8 cellular contexts compared by ENCODE assay signal in genomic region chr16:18969050-18969854, GRCh38. TPM values are rescaled to one million over a fixed set of nuclear protein-coding genes. Genes with fewer than 3 reads are reported as not detected.
DNase-seq lines count a peak whose midpoint lies in the region; ATAC-seq, FAIRE-seq and TF ChIP-seq lines count a peak whose summit lies in the region.

No MANE protein-coding gene starts in this region.

- H3K9me3 ChIP-seq in A549 (no peaks in the 10 kb centered on the region), kidney (ENCODE audit: control insufficient read depth in 1 of 2, low read length in 2 of 2) (no peaks in the 10 kb centered on the region)

- H3K4me1 ChIP-seq in A549 (0 out of 3 replicates have a peak, but pooled peaks cover 4% of the 10 kb centered on the region), kidney (ENCODE audit: control insufficient read depth in 1 of 2, insufficient read depth in 1 of 2, low read depth in 1 of 2, low read length in 2 of 2) (no peaks in the 10 kb centered on the region)

- peaks cover 6% of the 10 kb centered on the region for H3K4me1 Mint-ChIP-seq in activated B cell treated with CpG ODN at 0.5 μM for 24 hours

- peak overlapping the region; percentile 50 for H3K4me3 Mint-ChIP-seq in activated B cell treated with CpG ODN at 0.5 μM for 24 hours

- intact Hi-C loops in activated B cell treated with CpG ODN at 0.5 μM for 24 hours (cut with micrococcal nuclease) (loop anchor here (1.0 to 10.0 kb wide), 3 partner anchors 43 to 168 kb away; partner anchors contain the start of genes ARL6IP1 and SMG1), kidney (cut with DNase I) (no loop called here)

- H3K36me3 Mint-ChIP-seq in activated B cell treated with CpG ODN at 0.5 μM for 24 hours (ENCODE audit: low read depth) = no peaks in the 10 kb centered on the region

- no peaks in the 10 kb centered on the region for H3K27me3 ChIP-seq in bronchial epithelial cell (ENCODE audit: control insufficient read depth, insufficient read depth, low read length)

- TF ChIP-seq RAD21 in A549 (conservative IDR thresholded peaks at IDR 0.05 in 1 of 2, IDR thresholded peaks at IDR 0.05 in 1 of 2) = peak; percentile 91 to 93

- H3K9ac ChIP-seq in kidney (ENCODE audit: low read length in 2 of 2) = no peak overlapping the region

- CTCF ChIA-PET in A549 (lab: Yijun Ruan, JAX) = interaction anchor here (0.5 to 4.3 kb wide), 50 partner anchors 11 to 478 kb away, joined by 3 to 37 read pairs (median 4); partner anchors contain the start of genes RPS15A and TMC7
- CTCF ChIA-PET in activated B cell treated with CpG ODN at 0.5 μM for 24 hours (lab: Charles Lee) = interaction anchor here (0.8 to 0.9 kb wide), 2 partner anchors 8 to 168 kb away, joined by 6 to 7 read pairs; partner anchors contain the start of gene ARL6IP1

- H3K27ac Mint-ChIP-seq in activated B cell treated with CpG ODN at 0.5 μM for 24 hours = no peak overlapping the region

- no peak for TF ChIP-seq POLR2A in A549 (IDR thresholded peaks at IDR 0.05; ENCODE audit: low read length)

- TF ChIP-seq CTCF in A549 (IDR thresholded peaks at IDR 0.05) = peak; percentile 92
- peak; percentile 93 for TF ChIP-seq CTCF in activated B cell treated with CpG ODN at 0.5 μM for 24 hours (IDR thresholded peaks at IDR 0.05)
- TF ChIP-seq CTCF in bronchial epithelial cell (IDR thresholded peaks at IDR 0.05; ENCODE audit: insufficient read depth, low read length, severe bottlenecking) = peak; percentile 90
- TF ChIP-seq CTCF in kidney (IDR thresholded peaks at IDR 0.05; ENCODE audit: borderline replicate concordance, extremely low read depth, insufficient read depth) = peak; percentile 89

- POLR2A ChIA-PET in A549 (lab: Yijun Ruan, JAX) = no interaction called here
- POLR2A ChIA-PET in activated B cell treated with CpG ODN at 0.5 μM for 24 hours (lab: Charles Lee) = no interaction called here

- no peak for TF ChIP-seq EP300 in A549 (IDR thresholded peaks at IDR 0.05)

- peak overlapping the region; percentile 83 for H3K4me2 ChIP-seq in A549

- peaks cover 4% of the 10 kb centered on the region for H3K27me3 Mint-ChIP-seq in activated B cell treated with CpG ODN at 0.5 μM for 24 hours

- WGBS in A549 (ENCODE audit: missing lambda C conversion rate) = 12% methylated on average over 18 of the region's 18 CpGs

- DNase-seq in A549 (ENCODE audit: low read depth in 1 of 2, low spot score in 1 of 2) (peak; percentile 75 to 94), GM19240 (ENCODE audit: insufficient read length, low spot score) (peak; percentile 88), NCI-H2171 (lab: John Stamatoyannopoulos, UW) (peak; percentile 80), activated B cell treated with CpG ODN at 0.5 μM for 24 hours (peak; percentile 70), bronchial epithelial cell (ENCODE audit: low read depth) (peak; percentile 57), kidney (peak; percentile 89)
- DNase-seq in stimulated activated CD4-positive, alpha-beta T cell treated with anti-CD3 and anti-CD28 coated beads, Interleukin-15, amount 100 ng/mL, for 1 hour (ENCODE audit: low read depth in 1 of 2, low spot score in 1 of 2) = peak; percentile 59 to 72

- H3K9me3 Mint-ChIP-seq in activated B cell treated with CpG ODN at 0.5 μM for 24 hours = no peaks in the 10 kb centered on the region

- no peaks in the 10 kb centered on the region for H3K36me3 ChIP-seq in bronchial epithelial cell (ENCODE audit: control insufficient read depth, insufficient read depth, low read length)
- H3K36me3 ChIP-seq in kidney (ENCODE audit: control insufficient read depth in 1 of 2, insufficient read depth in 2 of 2, low read length in 2 of 2) = no peaks in the 10 kb centered on the region

- FAIRE-seq in A549 (lab: Jason Lieb, UNC) = no peak
- FAIRE-seq in bronchial epithelial cell (lab: Jason Lieb, UNC) = no peak
- no peak for FAIRE-seq in kidney (lab: Jason Lieb, UNC)

- ATAC-seq in A549 (peak; percentile 97 to 99), activated B cell treated with CpG ODN at 0.5 μM for 24 hours (ENCODE audit: low read depth) (peak; percentile 78), GM18873 (IDR thresholded peaks at IDR 0.05; ENCODE audit: low FRiP score, unreplicated experiment) (no peak)

- H3K27ac ChIP-seq in A549 (0 out of 6 replicates have a peak overlapping the region, but pooled peaks of 1 of the 2 experiments have one; percentile 6), kidney (ENCODE audit: low read depth in 2 of 2, low read length in 2 of 2) (no peak overlapping the region)

- H3K4me3 ChIP-seq in A549 = peak overlapping the region; percentile 34; the same call in 2 of the 3 replicates
- no peak overlapping the region for H3K4me3 ChIP-seq in bronchial epithelial cell (ENCODE audit: low read depth, low read length)
- H3K4me3 ChIP-seq in kidney (ENCODE audit: low read length in 2 of 2) = peak overlapping the region; percentile 39 to 53

TF ChIP-seq in A549, 52 proteins besides CTCF, POLR2A, EP300 and RAD21:
- TF ChIP-seq, protein P1, sequence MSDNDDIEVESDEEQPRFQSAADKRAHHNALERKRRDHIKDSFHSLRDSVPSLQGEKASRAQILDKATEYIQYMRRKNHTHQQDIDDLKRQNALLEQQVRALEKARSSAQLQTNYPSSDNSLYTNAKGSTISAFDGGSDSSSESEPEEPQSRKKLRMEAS (IDR thresholded peaks at IDR 0.05) = 0 out of 2 replicates have a peak, but pooled peaks have one; percentile 32
- TF ChIP-seq SMC3 (IDR thresholded peaks at IDR 0.05) = peak; percentile 90
- TF ChIP-seq MYC (IDR thresholded peaks at IDR 0.05; ENCODE audit: borderline replicate concordance, low read length) = 0 out of 2 replicates have a peak, but pooled peaks have one; percentile 19
- no peak for TF ChIP-seq JUNB (IDR thresholded peaks at IDR 0.05)
- TF ChIP-seq, protein P2, sequence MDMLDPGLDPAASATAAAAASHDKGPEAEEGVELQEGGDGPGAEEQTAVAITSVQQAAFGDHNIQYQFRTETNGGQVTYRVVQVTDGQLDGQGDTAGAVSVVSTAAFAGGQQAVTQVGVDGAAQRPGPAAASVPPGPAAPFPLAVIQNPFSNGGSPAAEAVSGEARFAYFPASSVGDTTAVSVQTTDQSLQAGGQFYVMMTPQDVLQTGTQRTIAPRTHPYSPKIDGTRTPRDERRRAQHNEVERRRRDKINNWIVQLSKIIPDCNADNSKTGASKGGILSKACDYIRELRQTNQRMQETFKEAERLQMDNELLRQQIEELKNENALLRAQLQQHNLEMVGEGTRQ (IDR thresholded peaks at IDR 0.05) = no peak

RNA-seq across cellular contexts. Expression of gene TMC7, which starts 14.5 kb away (rescaled TPM):
- 9.4 and 15.0 TPM in 2 replicates for polyA plus RNA-seq in A549 (2011; rRNA removed)
- 2.9 and 4.3 TPM in 2 replicates for polyA plus RNA-seq in A549 (2012; cell fraction: cytosol; rRNA removed)
- 3.4 and 6.4 TPM in 2 replicates for polyA plus RNA-seq in A549 (2012; cell fraction: nucleus; rRNA removed)
- 5.4 to 7.5 TPM (median 7.0 TPM) in 3 replicates for polyA plus RNA-seq in A549 (2017; fragmentation: RNase III; extraction: RNeasy Plus Mini Kit Qiagen cat#74134 plus additional on column Dnase treatment)
- 12.5 and 14.3 TPM in 2 replicates for polyA minus RNA-seq in A549 (2011; rRNA and poly(A)+ RNA removed)
- not detected in 2 replicates for total RNA-seq in activated B cell treated with CpG ODN at 0.5 μM for 24 hours
- total RNA-seq in bronchial epithelial cell = 3.1 and 5.0 TPM in 2 replicates
- total RNA-seq in kidney = 1.2 TPM
- polyA plus RNA-seq in kidney (ENCODE audit: insufficient read depth, low read depth, low replicate concordance) = 0.30 TPM

RNA-seq across cellular contexts. Expression of gene SMG1, which starts 43.0 kb away (rescaled TPM):
- polyA plus RNA-seq in A549 (2011; rRNA removed) (59.4 and 63.8 TPM in 2 replicates), A549 (2017; fragmentation: RNase III; extraction: RNeasy Plus Mini Kit Qiagen cat#74134 plus additional on column Dnase treatment) (14.4 to 18.3 TPM (median 15.7 TPM) in 3 replicates), kidney (ENCODE audit: insufficient read depth, low read depth, low replicate concordance) (4.9 TPM)
- 10.1 and 11.0 TPM in 2 replicates for polyA plus RNA-seq in A549 (2012; cell fraction: cytosol; rRNA removed)
- 10.1 and 16.0 TPM in 2 replicates for polyA plus RNA-seq in A549 (2012; cell fraction: nucleus; rRNA removed)
- 144 and 180 TPM in 2 replicates for polyA minus RNA-seq in A549 (2011; rRNA and poly(A)+ RNA removed)
- total RNA-seq in activated B cell treated with CpG ODN at 0.5 μM for 24 hours (188 and 215 TPM in 2 replicates), bronchial epithelial cell (67.1 and 68.9 TPM in 2 replicates), kidney (94.4 TPM)
